1 cellular context compared by ENCODE assay signal in genomic region chr11:60968223-60968622, GRCh38.
TF ChIP-seq lines count a peak whose summit lies in the region.

No MANE protein-coding gene starts in this region.

TF ChIP-seq in WTC11, 78 proteins besides CTCF, POLR2A, EP300 and RAD21 (continued from another document):
- no peak for TF ChIP-seq HMGXB4 (CRISPR knock-in tag; IDR thresholded peaks at IDR 0.05)
- TF ChIP-seq, protein P1, sequence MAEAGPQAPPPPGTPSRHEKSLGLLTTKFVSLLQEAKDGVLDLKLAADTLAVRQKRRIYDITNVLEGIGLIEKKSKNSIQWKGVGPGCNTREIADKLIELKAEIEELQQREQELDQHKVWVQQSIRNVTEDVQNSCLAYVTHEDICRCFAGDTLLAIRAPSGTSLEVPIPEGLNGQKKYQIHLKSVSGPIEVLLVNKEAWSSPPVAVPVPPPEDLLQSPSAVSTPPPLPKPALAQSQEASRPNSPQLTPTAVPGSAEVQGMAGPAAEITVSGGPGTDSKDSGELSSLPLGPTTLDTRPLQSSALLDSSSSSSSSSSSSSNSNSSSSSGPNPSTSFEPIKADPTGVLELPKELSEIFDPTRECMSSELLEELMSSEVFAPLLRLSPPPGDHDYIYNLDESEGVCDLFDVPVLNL (CRISPR knock-in tag; IDR thresholded peaks at IDR 0.05; ENCODE audit: borderline replicate concordance, low read depth), result no peak
- TF ChIP-seq ZNF317 (CRISPR knock-in tag; IDR thresholded peaks at IDR 0.05; ENCODE audit: borderline replicate concordance, low read depth), result peak; percentile 93
- TF ChIP-seq PRRX2 (CRISPR knock-in tag; IDR thresholded peaks at IDR 0.05), result no peak
- no peak for TF ChIP-seq TCF7 (CRISPR knock-in tag; IDR thresholded peaks at IDR 0.05; ENCODE audit: low read depth)
TF ChIP-seq in WTC11: peak in this region for 1.
